In genomic region chr18:38525039-38525438, GRCh38 we compare ENCODE assay signal across 35 cellular contexts.
"Had no signal": no experiment of that assay in that cellular context is flagged by ENCODE, and none has a peak within 500 bp of the region (broad histone marks: within the 10 kb centered on the region; RNA-seq: fewer than 3 reads in every experiment).

No MANE protein-coding gene starts in this region.

- H3K27ac ChIP-seq: brain microvascular endothelial cell, Peyer's patch, RWPE1, WERI-Rb-1 had no signal

- H3K36me3 ChIP-seq: brain microvascular endothelial cell, MG63, Peyer's patch, WERI-Rb-1 had no signal

- H3K27me3 Mint-ChIP-seq: activated CD4-positive, alpha-beta memory T cell treated with anti-CD3 and anti-CD28 coated beads, Interleukin-2, amount 10 ng/mL, durations not matched to agents 7 days and 5 days; activated CD8-positive, alpha-beta memory T cell treated with anti-CD3 and anti-CD28 coated beads, Interleukin-2, amount 10 ng/mL, durations not matched to agents 7 days and 5 days; activated naive CD4-positive, alpha-beta T cell treated with anti-CD3 and anti-CD28 coated beads, Interleukin-2, amount 10 ng/mL, durations not matched to agents 7 days and 5 days; activated naive CD8-positive, alpha-beta T cell; activated naive CD8-positive, alpha-beta T cell treated with anti-CD3 and anti-CD28 coated beads, Interleukin-2, amount 50 U/mL, for 24 hours had no signal

- H3K4me3 Mint-ChIP-seq: activated CD4-positive, alpha-beta memory T cell treated with anti-CD3 and anti-CD28 coated beads, Interleukin-2, amount 10 ng/mL, durations not matched to agents 7 days and 5 days; activated CD8-positive, alpha-beta memory T cell treated with anti-CD3 and anti-CD28 coated beads, Interleukin-2, amount 10 ng/mL, durations not matched to agents 7 days and 5 days; activated naive CD4-positive, alpha-beta T cell treated with anti-CD3 and anti-CD28 coated beads, Interleukin-2, amount 10 ng/mL, durations not matched to agents 7 days and 5 days; activated naive CD8-positive, alpha-beta T cell; activated naive CD8-positive, alpha-beta T cell treated with anti-CD3 and anti-CD28 coated beads, Interleukin-2, amount 50 U/mL, for 24 hours had no signal

- H3K4me1 ChIP-seq: Peyer's patch had no signal

- ATAC-seq: activated CD8-positive, alpha-beta memory T cell treated with anti-CD3 and anti-CD28 coated beads, Interleukin-2, amount 10 ng/mL, durations not matched to agents 7 days and 5 days; activated naive CD8-positive, alpha-beta T cell treated with anti-CD3 and anti-CD28 coated beads, Interleukin-2, amount 50 U/mL, for 24 hours; PC-3; Right ventricle myocardium inferior; SK-N-SH treated with all-trans-retinoic acid at 6 μM for 48 hours had no signal

- H3K27ac Mint-ChIP-seq: activated CD4-positive, alpha-beta memory T cell treated with anti-CD3 and anti-CD28 coated beads, Interleukin-2, amount 10 ng/mL, durations not matched to agents 7 days and 5 days; activated CD8-positive, alpha-beta memory T cell treated with anti-CD3 and anti-CD28 coated beads, Interleukin-2, amount 10 ng/mL, durations not matched to agents 7 days and 5 days; activated naive CD4-positive, alpha-beta T cell treated with anti-CD3 and anti-CD28 coated beads, Interleukin-2, amount 10 ng/mL, durations not matched to agents 7 days and 5 days; activated naive CD8-positive, alpha-beta T cell; activated naive CD8-positive, alpha-beta T cell treated with anti-CD3 and anti-CD28 coated beads, Interleukin-2, amount 50 U/mL, for 24 hours had no signal

- H3K4me1 Mint-ChIP-seq: activated CD4-positive, alpha-beta memory T cell treated with anti-CD3 and anti-CD28 coated beads, Interleukin-2, amount 10 ng/mL, durations not matched to agents 7 days and 5 days; activated CD8-positive, alpha-beta memory T cell treated with anti-CD3 and anti-CD28 coated beads, Interleukin-2, amount 10 ng/mL, durations not matched to agents 7 days and 5 days; activated naive CD8-positive, alpha-beta T cell treated with anti-CD3 and anti-CD28 coated beads, Interleukin-2, amount 50 U/mL, for 24 hours had no signal

- H3K27me3 ChIP-seq: brain microvascular endothelial cell, MG63, Peyer's patch had no signal

- H3K4me3 ChIP-seq: MG63, Peyer's patch had no signal

- H3K9me3 ChIP-seq: MG63, Peyer's patch had no signal

- H3K9me3 Mint-ChIP-seq: activated naive CD4-positive, alpha-beta T cell treated with anti-CD3 and anti-CD28 coated beads, Interleukin-2, amount 10 ng/mL, durations not matched to agents 7 days and 5 days; activated naive CD8-positive, alpha-beta T cell treated with anti-CD3 and anti-CD28 coated beads, Interleukin-2, amount 50 U/mL, for 24 hours had no signal

- H3K36me3 Mint-ChIP-seq: activated CD8-positive, alpha-beta memory T cell treated with anti-CD3 and anti-CD28 coated beads, Interleukin-2, amount 10 ng/mL, durations not matched to agents 7 days and 5 days; activated naive CD4-positive, alpha-beta T cell treated with anti-CD3 and anti-CD28 coated beads, Interleukin-2, amount 10 ng/mL, durations not matched to agents 7 days and 5 days; activated naive CD8-positive, alpha-beta T cell had no signal

- DNase-seq: activated CD4-positive, alpha-beta memory T cell treated with anti-CD3 and anti-CD28 coated beads, Interleukin-2, amount 10 ng/mL, durations not matched to agents 7 days and 5 days; activated CD4-positive, alpha-beta T cell treated with anti-CD3 and anti-CD28 coated beads for 1 hour; activated CD4-positive, alpha-beta T cell treated with anti-CD3 and anti-CD28 coated beads for 48 hours; activated CD4-positive, CD25-positive, alpha-beta regulatory T cell; activated CD8-positive, alpha-beta memory T cell treated with anti-CD3 and anti-CD28 coated beads for 24 hours; activated CD8-positive, alpha-beta memory T cell treated with anti-CD3 and anti-CD28 coated beads, Interleukin-2, amount 10 ng/mL, durations not matched to agents 7 days and 5 days; activated CD8-positive, alpha-beta memory T cell treated with anti-CD3 and anti-CD28 coated beads, Interleukin-2, amount 50 U/mL, for 48 hours; activated effector memory CD4-positive, alpha-beta T cell treated with Interleukin-2 at 50 U/mL for 16 hours; activated naive CD4-positive, alpha-beta T cell treated with anti-CD3 and anti-CD28 coated beads, Interleukin-2, amount 10 ng/mL, durations not matched to agents 7 days and 5 days; activated naive CD8-positive, alpha-beta T cell treated with anti-CD3 and anti-CD28 coated beads, Interleukin-2, amount 50 U/mL, for 24 hours; activated T-cell treated with anti-CD3 and anti-CD28 coated beads, Interleukin-2, amount 50 U/mL, for 48 hours; anterior cingulate cortex; brain microvascular endothelial cell; central memory CD4-positive, alpha-beta T cell; Kasumi-1; KG1; MG63; MV-4-11; NCI-H1092; NCI-H1436 treated with DMSO at 0.1 percent for 48 hours; NCI-H1694 treated with DMSO at 0.1 percent for 48 hours; NCI-H2029; NCI-H345; NCI-H524 treated with DMSO at 0.1 percent for 48 hours; NK-92 treated with Interleukin-12 subunit alpha and Interleukin-12 subunit beta, amount 100 ng/mL, for 24 hours; PC-3; Peyer's patch; SIG-M5; T-helper 1 cell; T1000; WERI-Rb-1 had no signal
